Comparison of ENCODE assay signal across 36 cellular contexts in genomic region chr1:21157868-21158267, GRCh38.
"Had no signal": no experiment of that assay in that cellular context is flagged by ENCODE, and none has a peak within 500 bp of the region (broad histone marks: within the 10 kb centered on the region; RNA-seq: fewer than 3 reads in every experiment).

No MANE protein-coding gene starts in this region.

- ATAC-seq: activated naive CD4-positive, alpha-beta T cell treated with anti-CD3 and anti-CD28 coated beads, Interleukin-2, amount 50 U/mL, for 72 hours; activated T-cell treated with anti-CD3 and anti-CD28 coated beads, Interleukin-2, amount 50 U/mL, for 4 hours; PC-3; T-cell had no signal

- H3K27ac ChIP-seq: adrenal gland, Peyer's patch, SJSA1, VCaP had no signal

- H3K27me3 ChIP-seq: adrenal gland, Peyer's patch, SJSA1 had no signal

- H3K4me1 ChIP-seq: Peyer's patch had no signal

- H3K4me3 ChIP-seq: adrenal gland, Peyer's patch, SJSA1 had no signal

- H3K9me3 ChIP-seq: adrenal gland, Peyer's patch, SJSA1, SK-N-SH had no signal

- DNase-seq: activated B cell treated with CpG ODN at 0.5 μM for 24 hours; activated CD4-positive, alpha-beta memory T cell treated with anti-CD3 and anti-CD28 coated beads for 36 hours; activated CD4-positive, alpha-beta T cell treated with anti-CD3 and anti-CD28 coated beads for 4 hours; activated CD4-positive, alpha-beta T cell treated with anti-CD3 and anti-CD28 coated beads, Interleukin-2, amount 50 U/mL, for 1 hour; activated CD4-positive, CD25-positive, alpha-beta regulatory T cell treated with anti-CD3 and anti-CD28 coated beads, Interleukin-2, amount 50 U/mL, for 72 hours; activated CD8-positive, alpha-beta memory T cell treated with anti-CD3 and anti-CD28 coated beads, Interleukin-2, amount 50 U/mL, for 4 hours; activated gamma-delta T cell treated with Interleukin-2 at 50 U/mL for 16 hours; activated naive CD4-positive, alpha-beta T cell treated with anti-CD3 and anti-CD28 coated beads for 36 hours; activated T-cell treated with anti-CD3 and anti-CD28 coated beads for 4 hours; activated T-cell treated with anti-CD3 and anti-CD28 coated beads, Interleukin-2, amount 50 U/mL, for 4 hours; adrenal gland; caudate nucleus; Karpas-422; MM.1S; NCI-H1092 treated with DMSO at 0.1 percent for 48 hours; NCI-H1417; NCI-H146; NCI-H187; NCI-H2029 treated with DMSO at 0.1 percent for 48 hours; NCI-H2107; NCI-H2171; NCI-H510A; NCI-H526; NCI-H748 treated with DMSO at 0.1 percent for 48 hours; NK-92 treated with Interleukin-12 subunit alpha and Interleukin-12 subunit beta, amount 100 ng/mL, for 24 hours; PC-3; Peyer's patch; RPMI8226; SHP77 treated with DMSO at 0.1 percent for 48 hours; SK-N-SH; T-cell; T-helper 2 cell; T-helper 9 cell had no signal

- H3K36me3 ChIP-seq: adrenal gland had no signal
